ENCODE assay signal across 8 cellular contexts in the genomic region with DNA sequence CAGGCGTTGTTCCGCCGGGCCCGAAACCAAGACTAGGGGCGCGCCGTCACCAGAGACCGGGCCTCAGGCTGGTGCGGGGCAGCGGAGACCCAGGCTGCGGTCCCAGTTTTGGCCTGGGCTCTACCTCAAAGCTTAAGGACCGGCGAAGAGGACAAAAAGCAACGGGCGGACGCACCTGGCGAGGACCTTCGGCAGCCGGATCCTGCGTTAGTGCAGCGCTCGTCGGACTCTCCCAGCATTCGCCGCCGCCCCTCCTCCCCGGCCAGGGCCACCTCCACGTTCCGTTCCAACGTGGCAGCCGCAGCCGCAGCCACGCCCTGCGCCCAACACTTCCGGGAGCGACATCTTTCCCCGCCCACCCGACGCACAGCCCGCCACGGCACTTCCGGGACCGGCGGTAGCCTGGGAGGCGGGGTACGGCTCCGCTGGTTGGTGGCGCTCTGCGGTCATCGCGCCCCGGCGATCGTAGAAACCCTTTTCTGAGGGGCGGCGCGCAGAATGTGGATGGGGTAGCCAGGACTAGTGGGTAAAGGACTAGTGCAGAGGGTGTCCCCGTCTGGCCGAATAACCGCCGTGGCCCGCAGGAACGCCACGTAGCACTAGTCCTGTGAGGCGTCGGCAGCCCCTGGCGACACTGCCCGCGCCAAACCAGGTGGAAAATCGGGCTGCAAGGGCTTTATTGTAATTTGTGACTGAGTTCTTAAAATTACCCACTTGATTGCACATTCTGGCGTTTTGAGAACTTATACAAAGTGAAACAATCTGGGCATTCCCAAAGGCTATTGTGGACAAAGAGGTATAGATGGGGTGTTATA. TPM values are rescaled to one million over a fixed set of nuclear protein-coding genes. Genes with fewer than 3 reads are reported as not detected.
A peak's percentile ranks its signal among the peaks of the same experiment; 100 is the strongest.
DNase-seq lines count a peak whose midpoint lies in the region; ATAC-seq, FAIRE-seq and TF ChIP-seq lines count a peak whose summit lies in the region.

A gene with protein sequence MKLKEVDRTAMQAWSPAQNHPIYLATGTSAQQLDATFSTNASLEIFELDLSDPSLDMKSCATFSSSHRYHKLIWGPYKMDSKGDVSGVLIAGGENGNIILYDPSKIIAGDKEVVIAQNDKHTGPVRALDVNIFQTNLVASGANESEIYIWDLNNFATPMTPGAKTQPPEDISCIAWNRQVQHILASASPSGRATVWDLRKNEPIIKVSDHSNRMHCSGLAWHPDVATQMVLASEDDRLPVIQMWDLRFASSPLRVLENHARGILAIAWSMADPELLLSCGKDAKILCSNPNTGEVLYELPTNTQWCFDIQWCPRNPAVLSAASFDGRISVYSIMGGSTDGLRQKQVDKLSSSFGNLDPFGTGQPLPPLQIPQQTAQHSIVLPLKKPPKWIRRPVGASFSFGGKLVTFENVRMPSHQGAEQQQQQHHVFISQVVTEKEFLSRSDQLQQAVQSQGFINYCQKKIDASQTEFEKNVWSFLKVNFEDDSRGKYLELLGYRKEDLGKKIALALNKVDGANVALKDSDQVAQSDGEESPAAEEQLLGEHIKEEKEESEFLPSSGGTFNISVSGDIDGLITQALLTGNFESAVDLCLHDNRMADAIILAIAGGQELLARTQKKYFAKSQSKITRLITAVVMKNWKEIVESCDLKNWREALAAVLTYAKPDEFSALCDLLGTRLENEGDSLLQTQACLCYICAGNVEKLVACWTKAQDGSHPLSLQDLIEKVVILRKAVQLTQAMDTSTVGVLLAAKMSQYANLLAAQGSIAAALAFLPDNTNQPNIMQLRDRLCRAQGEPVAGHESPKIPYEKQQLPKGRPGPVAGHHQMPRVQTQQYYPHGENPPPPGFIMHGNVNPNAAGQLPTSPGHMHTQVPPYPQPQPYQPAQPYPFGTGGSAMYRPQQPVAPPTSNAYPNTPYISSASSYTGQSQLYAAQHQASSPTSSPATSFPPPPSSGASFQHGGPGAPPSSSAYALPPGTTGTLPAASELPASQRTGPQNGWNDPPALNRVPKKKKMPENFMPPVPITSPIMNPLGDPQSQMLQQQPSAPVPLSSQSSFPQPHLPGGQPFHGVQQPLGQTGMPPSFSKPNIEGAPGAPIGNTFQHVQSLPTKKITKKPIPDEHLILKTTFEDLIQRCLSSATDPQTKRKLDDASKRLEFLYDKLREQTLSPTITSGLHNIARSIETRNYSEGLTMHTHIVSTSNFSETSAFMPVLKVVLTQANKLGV (minus strand): TSS at position 241 of the 815 bp plus-strand sequence. CDS start 9,217 bp downstream, outside the sequence.

- WGBS in HepG2 (ENCODE audit: low lambda C conversion rate), result 0% methylated on average over 30 of the region's 71 CpGs

- peaks cover 63% of the 10 kb centered on the region for H3K79me2 ChIP-seq in HepG2 (ENCODE audit: insufficient read depth, low read length)

- CTCF ChIA-PET in HepG2 (lab: Yijun Ruan, JAX; ENCODE audit: low intra/inter-chr PET ratio, low total read pairs), result no interaction called here

- TF ChIP-seq CTCF in C4-2B (conservative IDR thresholded peaks at IDR 0.05) (peak; percentile 18), HepG2 (CRISPR knock-in tag; IDR thresholded peaks at IDR 0.05) (peak; percentile 71)

- no peaks in the 10 kb centered on the region for H3K9me3 ChIP-seq in HepG2 (ENCODE audit: low read length)

- TF ChIP-seq RAD21 in HepG2 (CRISPR knock-in tag; IDR thresholded peaks at IDR 0.05), result peak; percentile 15; the same call in 1 of the 2 replicates

- peak within 1 kb of the TSS; percentile 81 to 99 (median 91) for H3K4me3 ChIP-seq in HepG2 (replicated peaks in 1 of 3; ENCODE audit: insufficient read depth in 1 of 3, low read depth in 2 of 3, low read length in 3 of 3)

- POLR2A ChIA-PET in HepG2 (lab: Yijun Ruan, JAX), result interaction anchor here (1.1 kb wide), 1 partner anchor 9 kb away, joined by 20 read pairs; a partner anchor contains a TSS

- FAIRE-seq in HepG2 (lab: Jason Lieb, UNC), result no peak

- peaks cover 40% of the 10 kb centered on the region for H3K4me1 ChIP-seq in HepG2 (ENCODE audit: insufficient read depth, low read length)

- ATAC-seq in GM19395 (IDR thresholded peaks at IDR 0.05; ENCODE audit: unreplicated experiment) (peak; percentile 85), HG03565 (IDR thresholded peaks at IDR 0.05; ENCODE audit: unreplicated experiment) (peak; percentile 86), HepG2 (peak; percentile 91)

- H3K4me2 ChIP-seq in HepG2 (ENCODE audit: low read depth, low read length), result peak within 1 kb of the TSS; percentile 93

- peaks cover 5% of the 10 kb centered on the region; the same call in 1 of the 2 replicates for H4K20me1 ChIP-seq in HepG2 (ENCODE audit: insufficient read depth, low read length)

- H3K27me3 ChIP-seq in HepG2 (ENCODE audit: control insufficient read depth in 1 of 2, insufficient read depth in 2 of 2, low read length in 2 of 2), result no peaks in the 10 kb centered on the region; a peak in 2 of 5 replicates

- in situ Hi-C loops in HepG2 (cut with HindIII; ENCODE audit: extremely low pct_ligation_motif_present, low pct_unique_long_range_greater_than_20kb), result no loop called here

- H2AFZ ChIP-seq in HepG2 (ENCODE audit: low read length), result no peak within 1 kb of the TSS

- DNase-seq in NCI-H748 treated with DMSO at 0.1 percent for 48 hours (lab: John Stamatoyannopoulos, UW) (peak; percentile 75), dermis blood vessel endothelial cell (peak; percentile 98), HepG2 (ENCODE audit: low spot score) (peak; percentile 91)
- DNase-seq in activated CD4-positive, alpha-beta T cell treated with anti-CD3 and anti-CD28 coated beads, Interleukin-2, amount 50 U/mL, for 4 hours, result peak; percentile 94 to 95
- peak; percentile 97 for DNase-seq in stimulated activated CD4-positive, alpha-beta T cell treated with anti-CD3 and anti-CD28 coated beads, Interleukin-4, amount 100 ng/mL, for 1 hour

- no TSS peak for BruUV-seq in HepG2 (replicated peaks; lab: Mats Ljungman, UMichigan)

- no peaks in the 10 kb centered on the region; a peak in 2 of 5 replicates for H3K36me3 ChIP-seq in HepG2 (replicated peaks in 1 of 2; ENCODE audit: control insufficient read depth in 1 of 2, insufficient read depth in 2 of 2, low read length in 2 of 2)

- H3K27ac ChIP-seq in C4-2B, result peak within 1 kb of the TSS; percentile 97
- peak within 1 kb of the TSS; percentile 98 for H3K27ac ChIP-seq in HepG2 (ENCODE audit: extremely low read length, insufficient read depth, low read length)

- TF ChIP-seq EP300 in HepG2 (IDR thresholded peaks at IDR 0.05; ENCODE audit: low read depth in 2 of 2, low read length in 2 of 2) (peak in 1 of 2 experiments; percentile 59; a peak in 3 of 4 replicates), HepG2 (CRISPR knock-in tag; IDR thresholded peaks at IDR 0.05; ENCODE audit: borderline replicate concordance) (peak; percentile 45; the same call in 1 of the 2 replicates)

- H3K9ac ChIP-seq in HepG2 (ENCODE audit: insufficient read depth, low read depth, low read length), result peak within 1 kb of the TSS; percentile 100

- intact Hi-C loops in HepG2 (cut with micrococcal nuclease; ENCODE audit: unreplicated experiment), result loop anchor here (1.0 to 2.0 kb wide), 2 partner anchors 10 to 38 kb away; no protein-coding TSS in a partner anchor

- TF ChIP-seq POLR2A in HepG2 (IDR thresholded peaks at IDR 0.05; ENCODE audit: insufficient read depth in 1 of 2, low read depth in 2 of 2, low read length in 2 of 2), result peak; percentile 94 to 97

TF ChIP-seq in HepG2, 621 proteins besides CTCF, POLR2A, EP300 and RAD21 (continues in another document):
- TF ChIP-seq ZNF263 (CRISPR knock-in tag; IDR thresholded peaks at IDR 0.05) (peak; percentile 47; the same call in 1 of the 2 replicates), RBFOX2 (IDR thresholded peaks at IDR 0.05; ENCODE audit: low read depth, low read length) (peak; percentile 99), ZFP90 (CRISPR knock-in tag; IDR thresholded peaks at IDR 0.05; ENCODE audit: borderline replicate concordance) (peak; percentile 85)

RNA-seq across cellular contexts. Expression of the gene that starts here (rescaled TPM):
- total RNA-seq in dermis blood vessel endothelial cell (246 and 316 TPM in 2 replicates), HepG2 (2016; rRNA removed; fragmentation: Illumina TruSeq; extraction: Trizol) (231 and 351 TPM in 2 replicates)
- total RNA-seq in HepG2 (2016; cell fraction: cytosol; rRNA removed; fragmentation: Illumina TruSeq; extraction: Trizol; ENCODE audit: low read depth), result 153 and 165 TPM in 2 replicates
- 221 and 327 TPM in 2 replicates for total RNA-seq in HepG2 (2016; cell fraction: insoluble cytoplasmic fraction; rRNA removed; fragmentation: Illumina TruSeq; extraction: Trizol)
- total RNA-seq in HepG2 (2016; cell fraction: membrane; rRNA removed; fragmentation: Illumina TruSeq; extraction: Trizol), result 126 and 145 TPM in 2 replicates
- total RNA-seq in HepG2 (2016; cell fraction: nucleus; rRNA removed; fragmentation: Illumina TruSeq; extraction: Trizol), result 296 and 335 TPM in 2 replicates
- polyA plus RNA-seq in HepG2 (2011; rRNA removed), result 367 and 435 TPM in 2 replicates
- polyA plus RNA-seq in HepG2 (2011; cell fraction: cytosol; rRNA removed), result 222 and 250 TPM in 2 replicates
- polyA plus RNA-seq in HepG2 (2011; cell fraction: nucleus; rRNA removed), result 292 and 298 TPM in 2 replicates
- polyA plus RNA-seq in HepG2 (2012), result 231 and 278 TPM in 2 replicates
- 19.0 and 23.6 TPM in 2 replicates for polyA plus RNA-seq in HepG2 (2016; cell fraction: cytosol; fragmentation: Illumina TruSeq; extraction: Trizol; ENCODE audit: low read depth)
- polyA plus RNA-seq in HepG2 (2016; cell fraction: insoluble cytoplasmic fraction; fragmentation: Illumina TruSeq; extraction: Trizol; ENCODE audit: low read depth), result 346 and 349 TPM in 2 replicates
- polyA plus RNA-seq in HepG2 (2016; cell fraction: membrane; fragmentation: Illumina TruSeq; extraction: Trizol; ENCODE audit: low read depth), result 56.3 and 61.4 TPM in 2 replicates
- 365 and 398 TPM in 2 replicates for polyA plus RNA-seq in HepG2 (2016; cell fraction: nucleus; fragmentation: Illumina TruSeq; extraction: Trizol; ENCODE audit: insufficient read depth, low read depth)
- polyA minus RNA-seq in HepG2 (2011; rRNA and poly(A)+ RNA removed; ENCODE audit: low replicate concordance), result 130 and 600 TPM in 2 replicates
- 218 and 219 TPM in 2 replicates for polyA minus RNA-seq in HepG2 (2011; cell fraction: cytosol; rRNA and poly(A)+ RNA removed)
- polyA minus RNA-seq in HepG2 (2011; cell fraction: nucleus; rRNA and poly(A)+ RNA removed), result 778 and 787 TPM in 2 replicates

Comparison
In these comparisons a context has a peak if more than half of its experiments do, and no peak if none do; other contexts are left out.
1. Peak in every context shown above with its lines: DNase-seq, ATAC-seq, H3K4me3 ChIP-seq and H3K27ac ChIP-seq.